Comparison of ENCODE assay signal across 13 cellular contexts in genomic region chr3:60594025-60594424, GRCh38.
DNase-seq lines count a peak whose midpoint lies in the region; ATAC-seq and TF ChIP-seq lines count a peak whose summit lies in the region.
"Had no signal": no experiment of that assay in that cellular context is flagged by ENCODE, and none has a peak within 500 bp of the region (broad histone marks: within the 10 kb centered on the region; RNA-seq: fewer than 3 reads in every experiment).

No MANE protein-coding gene starts in this region.

- H3K27ac Mint-ChIP-seq in activated T-helper 2 cell treated with anti-CD3 and anti-CD28 coated beads, Interferon-gamma antibody, Interleukin-2, Interleukin-4, amounts not matched to agents 10 μg/mL and 5 μg/mL and 100 μg/mL, durations not matched to agents 14 hours and 24 hours and 36 hours = no peak overlapping the region
- H3K27ac Mint-ChIP-seq: activated naive CD4-positive, alpha-beta T cell treated with anti-CD3 and anti-CD28 coated beads, Interleukin-2, amount 50 U/mL, for 24 hours had no signal

- H4K20me1 ChIP-seq in DOHH2 (ENCODE audit: control insufficient read depth, insufficient read depth, low read depth, low read length) (no peaks in the 10 kb centered on the region), PC-3 (ENCODE audit: low read length) (no peaks in the 10 kb centered on the region)

- no peaks in the 10 kb centered on the region for H3K4me1 Mint-ChIP-seq in activated T-helper 2 cell treated with anti-CD3 and anti-CD28 coated beads, Interferon-gamma antibody, Interleukin-2, Interleukin-4, amounts not matched to agents 10 μg/mL and 5 μg/mL and 100 μg/mL, durations not matched to agents 14 hours and 24 hours and 36 hours (ENCODE audit: low read depth)
- H3K4me1 Mint-ChIP-seq: activated naive CD4-positive, alpha-beta T cell treated with anti-CD3 and anti-CD28 coated beads, Interleukin-2, amount 50 U/mL, for 24 hours had no signal

- BruUV-seq in PC-3 (replicated peaks; lab: Mats Ljungman, UMichigan) = no TSS peak

- H3K27me3 Mint-ChIP-seq in activated T-helper 2 cell treated with anti-CD3 and anti-CD28 coated beads, Interferon-gamma antibody, Interleukin-2, Interleukin-4, amounts not matched to agents 10 μg/mL and 5 μg/mL and 100 μg/mL, durations not matched to agents 14 hours and 24 hours and 36 hours (ENCODE audit: low read depth) = peaks cover 9% of the 10 kb centered on the region
- H3K27me3 Mint-ChIP-seq: activated naive CD4-positive, alpha-beta T cell treated with anti-CD3 and anti-CD28 coated beads, Interleukin-2, amount 50 U/mL, for 24 hours had no signal

- H3K27ac ChIP-seq in DOHH2 (ENCODE audit: low read depth, low read length) (no peak overlapping the region), PC-3 (ENCODE audit: low read length) (no peak overlapping the region)

- no peak for ATAC-seq in PC-3
- ATAC-seq: Panc1 had no signal

- H3K9me3 ChIP-seq in DOHH2 (ENCODE audit: control insufficient read depth, insufficient read depth, low read length) = no peaks in the 10 kb centered on the region
- H3K9me3 ChIP-seq in PC-3 (ENCODE audit: low read length) = no peaks in the 10 kb centered on the region

- DNase-seq in PC-3 = peak; percentile 8
- DNase-seq in fibroblast of villous mesenchyme (ENCODE audit: low read depth) = peak; percentile 74
- peak; percentile 28 for DNase-seq in pons (ENCODE audit: low spot score)
- no peak for DNase-seq in HT-29 (ENCODE audit: low spot score)
- DNase-seq in activated T-helper 2 cell treated with anti-CD3 and anti-CD28 coated beads, Interferon-gamma antibody, Interleukin-2, Interleukin-4, amounts not matched to agents 10 μg/mL and 5 μg/mL and 100 μg/mL, durations not matched to agents 14 hours and 24 hours and 36 hours (ENCODE audit: low spot score) = no peak
- no peak for DNase-seq in activated CD4-positive, alpha-beta T cell treated with anti-CD3 and anti-CD28 coated beads for 48 hours
- DNase-seq in NCI-H2029 treated with DMSO at 0.1 percent for 48 hours (lab: John Stamatoyannopoulos, UW) = no peak
- DNase-seq: activated CD4-positive, CD25-positive, alpha-beta regulatory T cell; erythroblast; stimulated activated CD4-positive, alpha-beta T cell treated with anti-CD3 and anti-CD28 coated beads, Interleukin-1b, Interleukin-23, amount 100 ng/mL, for 48 hours had no signal

- H3K9ac ChIP-seq in PC-3 (ENCODE audit: low read length) = no peak overlapping the region

- CTCF ChIA-PET in PC-3 (lab: Charles Lee) = no interaction called here

- H3K4me3 ChIP-seq in DOHH2 (ENCODE audit: low read length) (no peak overlapping the region), PC-3 (ENCODE audit: low read length) (no peak overlapping the region), fibroblast of villous mesenchyme (ENCODE audit: low read depth, low read length) (no peak overlapping the region)

- H3K9me2 ChIP-seq in DOHH2 (replicated peaks; ENCODE audit: control insufficient read depth, low read length) (no peaks in the 10 kb centered on the region), PC-3 (replicated peaks; ENCODE audit: low read length) (no peaks in the 10 kb centered on the region)

- no peak for TF ChIP-seq CTCF in DOHH2 (IDR thresholded peaks at IDR 0.05; ENCODE audit: low read depth, low read length, poor library complexity, severe bottlenecking)
- no peak for TF ChIP-seq CTCF in PC-3 (conservative IDR thresholded peaks at IDR 0.05; ENCODE audit: low read depth, low read length)
- TF ChIP-seq CTCF in fibroblast of villous mesenchyme (IDR thresholded peaks at IDR 0.05; ENCODE audit: insufficient read depth, low read depth, low read length) = no peak

- H3K4me2 ChIP-seq in DOHH2 (ENCODE audit: low read length) (peak overlapping the region; percentile 9; the same call in 1 of the 2 replicates), PC-3 (ENCODE audit: low read length) (no peak overlapping the region)

- H2AFZ ChIP-seq in PC-3 (ENCODE audit: low read length) = no peak overlapping the region

- H3K4me1 ChIP-seq in DOHH2 (ENCODE audit: control insufficient read depth, low read length) = peaks cover 19% of the 10 kb centered on the region
- peaks cover 11% of the 10 kb centered on the region; the same call in 1 of the 2 replicates for H3K4me1 ChIP-seq in PC-3 (ENCODE audit: insufficient read depth, low read length)

- H3K36me3 Mint-ChIP-seq in activated T-helper 2 cell treated with anti-CD3 and anti-CD28 coated beads, Interferon-gamma antibody, Interleukin-2, Interleukin-4, amounts not matched to agents 10 μg/mL and 5 μg/mL and 100 μg/mL, durations not matched to agents 14 hours and 24 hours and 36 hours (ENCODE audit: low read depth) = no peaks in the 10 kb centered on the region
- H3K36me3 Mint-ChIP-seq: activated naive CD4-positive, alpha-beta T cell treated with anti-CD3 and anti-CD28 coated beads, Interleukin-2, amount 50 U/mL, for 24 hours had no signal

- H3K36me3 ChIP-seq in DOHH2 (ENCODE audit: control insufficient read depth, low read length) (no peaks in the 10 kb centered on the region), PC-3 (ENCODE audit: low read depth, low read length) (no peaks in the 10 kb centered on the region)

- intact Hi-C loops in PC-3 (cut with micrococcal nuclease) = no loop called here
- intact Hi-C loops in activated T-helper 2 cell treated with anti-CD3 and anti-CD28 coated beads, Interferon-gamma antibody, Interleukin-2, Interleukin-4, amounts not matched to agents 10 μg/mL and 5 μg/mL and 100 μg/mL, durations not matched to agents 14 hours and 24 hours and 36 hours (cut with micrococcal nuclease) = no loop called here

- H3K4me3 Mint-ChIP-seq in activated T-helper 2 cell treated with anti-CD3 and anti-CD28 coated beads, Interferon-gamma antibody, Interleukin-2, Interleukin-4, amounts not matched to agents 10 μg/mL and 5 μg/mL and 100 μg/mL, durations not matched to agents 14 hours and 24 hours and 36 hours (ENCODE audit: low read depth) = no peak overlapping the region
- H3K4me3 Mint-ChIP-seq: activated naive CD4-positive, alpha-beta T cell treated with anti-CD3 and anti-CD28 coated beads, Interleukin-2, amount 50 U/mL, for 24 hours had no signal

- no peaks in the 10 kb centered on the region for H3F3A ChIP-seq in DOHH2 (ENCODE audit: control insufficient read depth, insufficient read depth)
- no peaks in the 10 kb centered on the region for H3F3A ChIP-seq in PC-3 (ENCODE audit: low read length, unreplicated experiment)

- POLR2A ChIA-PET in PC-3 (lab: Charles Lee; ENCODE audit: unreplicated experiment) = no interaction called here

- H3K79me2 ChIP-seq in DOHH2 (ENCODE audit: control insufficient read depth, low read length) = no peaks in the 10 kb centered on the region
- no peaks in the 10 kb centered on the region for H3K79me2 ChIP-seq in PC-3 (ENCODE audit: low read length)

- H3K9me3 Mint-ChIP-seq in activated T-helper 2 cell treated with anti-CD3 and anti-CD28 coated beads, Interferon-gamma antibody, Interleukin-2, Interleukin-4, amounts not matched to agents 10 μg/mL and 5 μg/mL and 100 μg/mL, durations not matched to agents 14 hours and 24 hours and 36 hours = no peaks in the 10 kb centered on the region

- H3K27me3 ChIP-seq in DOHH2 (ENCODE audit: control insufficient read depth, low read length) = no peaks in the 10 kb centered on the region
- H3K27me3 ChIP-seq in PC-3 (ENCODE audit: low read length) = no peaks in the 10 kb centered on the region

Comparison
In these comparisons a context has a peak if more than half of its experiments do, and no peak if none do; other contexts are left out.
1. DNase-seq: peak in PC-3 (single experiment), fibroblast of villous mesenchyme (single experiment) and pons (single experiment); none in HT-29 (single experiment), activated T-helper 2 cell treated with anti-CD3 and anti-CD28 coated beads, Interferon-gamma antibody, Interleukin-2, Interleukin-4, amounts not matched to agents 10 μg/mL and 5 μg/mL and 100 μg/mL, durations not matched to agents 14 hours and 24 hours and 36 hours (single experiment), activated CD4-positive, alpha-beta T cell treated with anti-CD3 and anti-CD28 coated beads for 48 hours (single experiment) and NCI-H2029 treated with DMSO at 0.1 percent for 48 hours (single experiment).